23 cellular contexts compared by ENCODE assay signal in the genomic region with DNA sequence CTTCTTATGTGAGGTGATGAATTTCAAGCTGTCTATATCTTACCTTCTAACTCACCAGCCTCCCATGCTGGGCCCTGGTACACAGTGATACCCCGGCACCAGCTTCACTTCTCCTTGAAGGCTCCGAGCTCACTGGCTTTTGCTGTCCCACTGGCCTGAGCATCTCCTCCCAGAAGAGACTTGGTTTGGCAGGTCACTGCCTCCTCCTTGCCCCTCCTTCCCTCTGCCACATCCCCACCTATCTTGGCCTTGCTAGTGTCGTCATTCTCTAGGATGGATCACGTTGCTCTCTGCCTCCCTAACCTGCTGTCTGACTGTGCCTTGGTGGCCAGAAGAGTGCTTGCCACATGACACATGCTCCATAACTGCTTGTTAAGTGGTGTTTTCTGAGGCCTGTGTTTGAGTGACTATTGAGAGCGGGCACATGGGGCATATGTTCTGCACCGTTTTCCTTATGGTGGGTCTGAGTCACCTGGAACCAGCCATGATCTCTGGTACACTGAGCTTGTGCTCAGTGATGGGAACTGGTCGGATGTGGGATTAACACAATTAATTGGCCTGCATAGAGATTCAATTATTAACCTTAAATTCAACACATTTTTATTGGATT.
DNase-seq lines count a peak whose midpoint lies in the region; ATAC-seq, FAIRE-seq and TF ChIP-seq lines count a peak whose summit lies in the region.
"Had no signal": no experiment of that assay in that cellular context is flagged by ENCODE, and none has a peak within 500 bp of the region (broad histone marks: within the 10 kb centered on the region; RNA-seq: fewer than 3 reads in every experiment).

No MANE protein-coding gene starts in this region.

- H3K4me2 ChIP-seq in mesenchymal stem cell (ENCODE audit: low read length, poor library complexity, severe bottlenecking) = no peak overlapping the region

- H3K14ac ChIP-seq in mesenchymal stem cell (ENCODE audit: low read length in 2 of 2) = no peak overlapping the region

- H2BK15ac ChIP-seq in mesenchymal stem cell (ENCODE audit: low read depth, poor library complexity, severe bottlenecking) = no peak overlapping the region

- DNase-seq in RCC 7860 (ENCODE audit: low spot score) (peak; percentile 62), glomerular visceral epithelial cell (ENCODE audit: extremely low spot score) (peak; percentile 23), mesenchymal stem cell (no peak), dorsolateral prefrontal cortex (no peak), NCI-H1417 (lab: John Stamatoyannopoulos, UW) (no peak)
- DNase-seq in activated T-cell treated with anti-CD3 and anti-CD28 coated beads, Interleukin-2, amount 50 U/mL, for 24 hours = no peak
- DNase-seq: ACHN; BE2C; C1 segment of cervical spinal cord; Caco-2; CD4-positive, alpha-beta T cell; DMS53; DND-41; EL; GM23248; HCEC 1CT; IMR-90 had no signal

- H3K27me3 ChIP-seq in mesenchymal stem cell (ENCODE audit: control insufficient read depth in 1 of 2, insufficient read depth in 1 of 2, low read length in 2 of 2) (no peaks in the 10 kb centered on the region), dorsolateral prefrontal cortex (no peaks in the 10 kb centered on the region)
- H3K27me3 ChIP-seq: BE2C had no signal

- no peak overlapping the region for H3K4me3 Mint-ChIP-seq in activated T-cell treated with anti-CD3 and anti-CD28 coated beads, Interleukin-2, amount 50 U/mL, for 24 hours
- H3K4me3 Mint-ChIP-seq: CD4-positive, alpha-beta T cell had no signal

- H3K9me3 Mint-ChIP-seq in activated T-cell treated with anti-CD3 and anti-CD28 coated beads, Interleukin-2, amount 50 U/mL, for 24 hours = no peaks in the 10 kb centered on the region

- peak overlapping the region; percentile 75 for H2AK5ac ChIP-seq in mesenchymal stem cell (ENCODE audit: low read length, severe bottlenecking)

- H3K9ac ChIP-seq in mesenchymal stem cell (ENCODE audit: low read length) = no peak overlapping the region
- H3K9ac ChIP-seq: GM23248 had no signal

- intact Hi-C loops in dorsolateral prefrontal cortex (cut with DNase I) = no loop called here

- H3K27ac ChIP-seq in mesenchymal stem cell (ENCODE audit: low read length, poor library complexity, severe bottlenecking) (no peak overlapping the region), dorsolateral prefrontal cortex (no peak overlapping the region)
- H3K27ac ChIP-seq: GM23248 had no signal

- no peak overlapping the region for H3K18ac ChIP-seq in mesenchymal stem cell (ENCODE audit: low read depth in 1 of 2, low read length in 2 of 2)

- H3K4me3 ChIP-seq in mesenchymal stem cell (ENCODE audit: insufficient read depth in 1 of 2, low read depth in 1 of 2, low read length in 2 of 2) = no peak overlapping the region
- H3K4me3 ChIP-seq in dorsolateral prefrontal cortex = no peak overlapping the region
- H3K4me3 ChIP-seq: GM12878, GM23248, K562 had no signal

- ATAC-seq in GM19023 (IDR thresholded peaks at IDR 0.05; ENCODE audit: unreplicated experiment) = no peak
- ATAC-seq: GM12878, K562 had no signal

- no peak overlapping the region for H3K23ac ChIP-seq in mesenchymal stem cell (ENCODE audit: low read length in 2 of 2)

- no peak overlapping the region for H2BK5ac ChIP-seq in mesenchymal stem cell (ENCODE audit: low read depth, low read length, poor library complexity, severe bottlenecking)

- peak; percentile 79 for FAIRE-seq in RCC 7860 (lab: Jason Lieb, UNC)
- FAIRE-seq: A204.1, GM12878, H54, HTR-8/SVneo, K562 had no signal

- no peaks in the 10 kb centered on the region for H3K36me3 ChIP-seq in mesenchymal stem cell (ENCODE audit: control insufficient read depth in 1 of 2, insufficient read depth in 2 of 2, low read depth in 1 of 2, low read length in 2 of 2)
- H3K36me3 ChIP-seq: BE2C had no signal

- no peak overlapping the region for H2BK12ac ChIP-seq in mesenchymal stem cell (ENCODE audit: low read length in 2 of 2)

- H3K4ac ChIP-seq in mesenchymal stem cell (ENCODE audit: low read depth in 1 of 2, low read length in 2 of 2) = no peak overlapping the region

- H2AFZ ChIP-seq in mesenchymal stem cell (ENCODE audit: low read depth, low read length) = no peak overlapping the region
- H2AFZ ChIP-seq: GM23248 had no signal

- 94% methylated on average over 6 of the region's 7 CpGs for WGBS in mesenchymal stem cell

- H3K9me3 ChIP-seq in mesenchymal stem cell (ENCODE audit: control insufficient read depth, low read length) = no peaks in the 10 kb centered on the region
- H3K9me3 ChIP-seq: BE2C, Caco-2 had no signal

- TF ChIP-seq CTCF in dorsolateral prefrontal cortex (IDR thresholded peaks at IDR 0.05 in 54 of 56, conservative IDR thresholded peaks at IDR 0.05 in 2 of 56; ENCODE audit: low read depth in 1 of 56, partially characterized antibody in 56 of 56) = no peak

- H3K36me3 Mint-ChIP-seq in activated T-cell treated with anti-CD3 and anti-CD28 coated beads, Interleukin-2, amount 50 U/mL, for 24 hours (ENCODE audit: low read depth) = no peaks in the 10 kb centered on the region

- peaks cover 25% of the 10 kb centered on the region for H3K4me1 ChIP-seq in mesenchymal stem cell (ENCODE audit: control insufficient read depth, insufficient read depth, low read depth, low read length)
- H3K4me1 ChIP-seq: BE2C, Caco-2 had no signal

- no peak overlapping the region for H4K91ac ChIP-seq in mesenchymal stem cell (ENCODE audit: low read length)

- H3K27me3 Mint-ChIP-seq in activated T-cell treated with anti-CD3 and anti-CD28 coated beads, Interleukin-2, amount 50 U/mL, for 24 hours = peaks cover 14% of the 10 kb centered on the region

- H3K27ac Mint-ChIP-seq in activated T-cell treated with anti-CD3 and anti-CD28 coated beads, Interleukin-2, amount 50 U/mL, for 24 hours = no peak overlapping the region
- H3K27ac Mint-ChIP-seq: CD4-positive, alpha-beta T cell had no signal

- H3K79me1 ChIP-seq in mesenchymal stem cell (replicated peaks; ENCODE audit: low read length, poor library complexity, severe bottlenecking) = peaks cover 2% of the 10 kb centered on the region

- no peak overlapping the region for H2BK120ac ChIP-seq in mesenchymal stem cell (ENCODE audit: low read depth, low read length)

- H3K4me1 Mint-ChIP-seq in activated T-cell treated with anti-CD3 and anti-CD28 coated beads, Interleukin-2, amount 50 U/mL, for 24 hours (ENCODE audit: low read depth) = no peaks in the 10 kb centered on the region

- H4K8ac ChIP-seq in mesenchymal stem cell (ENCODE audit: low read length) = no peak overlapping the region

Comparison
In these comparisons a context has a peak if more than half of its experiments do, and no peak if none do; other contexts are left out.
1. DNase-seq: peak in RCC 7860 (single experiment) and glomerular visceral epithelial cell (single experiment); none in mesenchymal stem cell (single experiment), dorsolateral prefrontal cortex (0 of 10), NCI-H1417 (0 of 3) and activated T-cell treated with anti-CD3 and anti-CD28 coated beads, Interleukin-2, amount 50 U/mL, for 24 hours (single experiment).